1 cellular context compared by ENCODE assay signal in genomic region chr7:43756368-43757072, GRCh38.
TF ChIP-seq lines count a peak whose summit lies in the region.

No MANE protein-coding gene starts in this region.

TF ChIP-seq in GM12878, 131 proteins besides CTCF, POLR2A, EP300 and RAD21 (continued from another document and continues in another):
- no peak for TF ChIP-seq JUND (IDR thresholded peaks at IDR 0.05; ENCODE audit: low read depth, low read length)
- TF ChIP-seq SPI1 (IDR thresholded peaks at IDR 0.05; ENCODE audit: borderline replicate concordance, insufficient read depth, low read depth, low read length) = no peak
- TF ChIP-seq MEF2A (IDR thresholded peaks at IDR 0.05; ENCODE audit: insufficient read depth, low read depth, low read length) = no peak
- TF ChIP-seq FOS (IDR thresholded peaks at IDR 0.05; ENCODE audit: borderline replicate concordance, extremely low read depth, insufficient read length) = no peak
- TF ChIP-seq TARDBP (IDR thresholded peaks at IDR 0.05; ENCODE audit: borderline replicate concordance) = no peak
- TF ChIP-seq DPF2 (IDR thresholded peaks at IDR 0.05) = no peak
- TF ChIP-seq ATF2 (IDR thresholded peaks at IDR 0.05; ENCODE audit: low read length) = peak; percentile 65; the same call in 1 of the 2 replicates
- TF ChIP-seq HDAC2 (IDR thresholded peaks at IDR 0.05) = no peak
- TF ChIP-seq NBN (IDR thresholded peaks at IDR 0.05) = no peak
- no peak for TF ChIP-seq ZNF24 (IDR thresholded peaks at IDR 0.05)
- no peak for TF ChIP-seq SUZ12 (IDR thresholded peaks at IDR 0.05; ENCODE audit: unreplicated experiment)
- peak; percentile 66; the same call in 1 of the 2 replicates for TF ChIP-seq ZBED1 (IDR thresholded peaks at IDR 0.05; ENCODE audit: borderline replicate concordance)
- TF ChIP-seq USF2 (IDR thresholded peaks at IDR 0.05; ENCODE audit: borderline replicate concordance, low read depth, low read length) = no peak
- no peak for TF ChIP-seq IRF5 (IDR thresholded peaks at IDR 0.05; ENCODE audit: borderline replicate concordance)
- TF ChIP-seq NR2F1 (conservative IDR thresholded peaks at IDR 0.05) = no peak; the same call in 1 of the 2 replicates
- TF ChIP-seq CEBPB (IDR thresholded peaks at IDR 0.05; ENCODE audit: borderline replicate concordance in 1 of 2, low read depth in 2 of 2, low read length in 2 of 2) = no peak
- peak; percentile 98 for TF ChIP-seq RUNX3 (IDR thresholded peaks at IDR 0.05; ENCODE audit: low read length)
- peak; percentile 73 for TF ChIP-seq IRF4 (IDR thresholded peaks at IDR 0.05; ENCODE audit: low read depth, low read length)
- no peak for TF ChIP-seq GABPA (IDR thresholded peaks at IDR 0.05; ENCODE audit: low read depth)
- TF ChIP-seq BCL11A (IDR thresholded peaks at IDR 0.05; ENCODE audit: low read depth, low read length) = 0 out of 2 replicates have a peak, but pooled peaks have one; percentile 29
- TF ChIP-seq SREBF1 (IDR thresholded peaks at IDR 0.05; ENCODE audit: low read length) = no peak
- TF ChIP-seq SMAD5 (IDR thresholded peaks at IDR 0.05; ENCODE audit: low read depth) = no peak
- TF ChIP-seq EED (IDR thresholded peaks at IDR 0.05; ENCODE audit: low read depth) = peak; percentile 98
- no peak for TF ChIP-seq PBX3 (IDR thresholded peaks at IDR 0.05; ENCODE audit: insufficient replicate concordance, low read depth, low read length)
- TF ChIP-seq USF1 (IDR thresholded peaks at IDR 0.05; ENCODE audit: borderline replicate concordance, extremely low read length, insufficient read depth, low read depth, low read length) = no peak
- 0 out of 4 replicates have a peak, but pooled peaks of 1 of the 2 experiments have one; percentile 26 for TF ChIP-seq ETV6 (conservative IDR thresholded peaks at IDR 0.05 in 1 of 2, IDR thresholded peaks at IDR 0.05 in 1 of 2; ENCODE audit: borderline replicate concordance in 1 of 2, low read depth in 1 of 2)
- no peak for TF ChIP-seq LARP7 (IDR thresholded peaks at IDR 0.05)
- TF ChIP-seq KDM1A (IDR thresholded peaks at IDR 0.05; ENCODE audit: borderline replicate concordance) = no peak
- TF ChIP-seq JUNB (IDR thresholded peaks at IDR 0.05) = peak; percentile 87
- peak; percentile 75; the same call in 1 of the 2 replicates for TF ChIP-seq FOXM1 (IDR thresholded peaks at IDR 0.05; ENCODE audit: low read depth, low read length)
- TF ChIP-seq RELB (IDR thresholded peaks at IDR 0.05; ENCODE audit: low read depth) = no peak
- TF ChIP-seq CREB1 (IDR thresholded peaks at IDR 0.05; ENCODE audit: low read depth) = 0 out of 2 replicates have a peak, but pooled peaks have one; percentile 26
- TF ChIP-seq BACH1 (IDR thresholded peaks at IDR 0.05; ENCODE audit: borderline replicate concordance) = no peak
- no peak for TF ChIP-seq MTA2 (IDR thresholded peaks at IDR 0.05; ENCODE audit: low read depth)
- TF ChIP-seq E4F1 (IDR thresholded peaks at IDR 0.05; ENCODE audit: borderline replicate concordance, partially characterized antibody) = no peak
- peak; percentile 72 for TF ChIP-seq IKZF1 (conservative IDR thresholded peaks at IDR 0.05)
- no peak for TF ChIP-seq CBX3 (IDR thresholded peaks at IDR 0.05; ENCODE audit: borderline replicate concordance, low read depth)
- TF ChIP-seq PRDM15 (CRISPR knock-in tag; IDR thresholded peaks at IDR 0.05) = no peak
- no peak for TF ChIP-seq E2F8 (IDR thresholded peaks at IDR 0.05; ENCODE audit: low read depth, partially characterized antibody)
- TF ChIP-seq FOXK2 (IDR thresholded peaks at IDR 0.05) = no peak
- TF ChIP-seq IRF3 (IDR thresholded peaks at IDR 0.05) = no peak
- TF ChIP-seq NFIC (IDR thresholded peaks at IDR 0.05; ENCODE audit: low read depth, low read length) = peak; percentile 88
- TF ChIP-seq SMARCA5 (IDR thresholded peaks at IDR 0.05) = no peak
- no peak for TF ChIP-seq MYC (IDR thresholded peaks at IDR 0.05; ENCODE audit: insufficient read depth, insufficient read length, insufficient replicate concordance, low read length, severe bottlenecking)
- TF ChIP-seq BCL3 (IDR thresholded peaks at IDR 0.05; ENCODE audit: borderline replicate concordance, insufficient read depth, low read depth, low read length, poor library complexity, severe bottlenecking) = peak; percentile 67
